ENCODE assay signal across 16 cellular contexts in genomic region chr4:139762715-139763114, GRCh38.
DNase-seq lines count a peak whose midpoint lies in the region; ATAC-seq, FAIRE-seq and TF ChIP-seq lines count a peak whose summit lies in the region.
"Had no signal": no experiment of that assay in that cellular context is flagged by ENCODE, and none has a peak within 500 bp of the region (broad histone marks: within the 10 kb centered on the region; RNA-seq: fewer than 3 reads in every experiment).

No MANE protein-coding gene starts in this region.

- FAIRE-seq in D721Med (lab: Jason Lieb, UNC): no peak
- FAIRE-seq: A204.1 had no signal

- no peak for TF ChIP-seq POLR2A in esophagus muscularis mucosa (IDR thresholded peaks at IDR 0.05; ENCODE audit: low read depth)

- H3K36me3 ChIP-seq in A673 (ENCODE audit: insufficient read depth, low read length, poor library complexity, severe bottlenecking) (no peaks in the 10 kb centered on the region), right atrium auricular region (no peaks in the 10 kb centered on the region), esophagus muscularis mucosa (no peaks in the 10 kb centered on the region)
- H3K36me3 ChIP-seq: ovary had no signal

- POLR2A ChIA-PET in A673 (lab: Charles Lee; ENCODE audit: low non-redundant PET): no interaction called here

- TF ChIP-seq CTCF in A673 (conservative IDR thresholded peaks at IDR 0.05; ENCODE audit: low read depth, low read length) (no peak), right atrium auricular region (IDR thresholded peaks at IDR 0.05) (no peak), D721Med (IDR thresholded peaks at IDR 0.05; ENCODE audit: insufficient read depth, missing control alignments) (no peak), esophagus muscularis mucosa (IDR thresholded peaks at IDR 0.05) (no peak)

- intact Hi-C loops in A673 (cut with micrococcal nuclease; ENCODE audit: unreplicated experiment) (no loop called here), esophagus muscularis mucosa (cut with DNase I) (no loop called here)

- H3K27ac ChIP-seq in A673 (ENCODE audit: low read depth, low read length, poor library complexity, severe bottlenecking) (peak overlapping the region; percentile 20), cingulate gyrus (ENCODE audit: low read depth, low read length) (peak overlapping the region; percentile 24), right atrium auricular region (peak overlapping the region; percentile 80 to 85), esophagus muscularis mucosa (replicated peaks in 1 of 4) (peak overlapping the region in 2 of 4 donors; percentile 45 to 56)
- H3K27ac ChIP-seq: ovary, RWPE1 had no signal

- BruUV-seq in A673 (replicated peaks; lab: Mats Ljungman, UMichigan): no TSS peak

- H3K4me3 ChIP-seq in A673 (ENCODE audit: low read depth, low read length, poor library complexity, severe bottlenecking) (no peak overlapping the region), right atrium auricular region (peak overlapping the region in 1 of 2 donors; percentile 28), esophagus muscularis mucosa (no peak overlapping the region)
- H3K4me3 ChIP-seq: ovary had no signal

- 36% methylated on average over 5 of the region's 5 CpGs for WGBS in esophagus muscularis mucosa

- H3K9me3 ChIP-seq in A673 (ENCODE audit: low read depth, low read length, poor library complexity, severe bottlenecking) (no peaks in the 10 kb centered on the region), right atrium auricular region (no peaks in the 10 kb centered on the region), esophagus muscularis mucosa (no peaks in the 10 kb centered on the region)
- H3K9me3 ChIP-seq: ovary had no signal

- DNase-seq in A673 (ENCODE audit: low spot score) (no peak), right atrium auricular region (ENCODE audit: low spot score) (no peak), pulmonary artery endothelial cell (ENCODE audit: low read depth, low spot score) (peak; percentile 84), D721Med (ENCODE audit: insufficient read length, low spot score) (no peak), NCI-H2107 treated with DMSO at 0.1 percent for 48 hours (lab: John Stamatoyannopoulos, UW; ENCODE audit: unreplicated experiment) (no peak), esophagus muscularis mucosa (ENCODE audit: extremely low spot score) (no peak)
- DNase-seq in stimulated activated naive CD8-positive, alpha-beta T cell treated with anti-CD3 and anti-CD28 coated beads, Interleukin-15, Interleukin-2, amounts not matched to agents 100 U/mL and 50 U/mL, for 24 hours: no peak
- DNase-seq: activated CD4-positive, alpha-beta T cell treated with anti-CD3 and anti-CD28 coated beads for 48 hours; activated T-cell treated with anti-CD3 and anti-CD28 coated beads, Interleukin-2, amount 50 U/mL, for 24 hours; CD8-positive, alpha-beta T cell; NCI-H2081; NCI-H748 treated with DMSO at 0.1 percent for 48 hours; ovary had no signal

- H3K27me3 ChIP-seq in A673 (replicated peaks; ENCODE audit: insufficient read depth, low read depth, low read length, poor library complexity): no peaks in the 10 kb centered on the region
- H3K27me3 ChIP-seq in right atrium auricular region: no peaks in the 10 kb centered on the region
- H3K27me3 ChIP-seq in esophagus muscularis mucosa: no peaks in the 10 kb centered on the region
- H3K27me3 ChIP-seq: ovary had no signal

- H3K4me1 ChIP-seq in A673 (ENCODE audit: insufficient read depth, low read length, poor library complexity, severe bottlenecking) (peaks cover 25% of the 10 kb centered on the region), right atrium auricular region (peaks cover 0 to 52% of the 10 kb centered on the region in 2 donors), esophagus muscularis mucosa (peaks cover 28 to 44% (median 35%) of the 10 kb centered on the region in 4 donors)

- CTCF ChIA-PET in A673 (lab: Charles Lee): no interaction called here

- no peak for ATAC-seq in stimulated activated naive CD8-positive, alpha-beta T cell treated with anti-CD3 and anti-CD28 coated beads, Interleukin-15, Interleukin-2, amounts not matched to agents 100 U/mL and 50 U/mL, for 24 hours
- ATAC-seq: CD8-positive, alpha-beta T cell had no signal

- TF ChIP-seq EP300 in esophagus muscularis mucosa (IDR thresholded peaks at IDR 0.05): no peak
